Comparison of ENCODE assay signal across 20 cellular contexts in the genomic region with DNA sequence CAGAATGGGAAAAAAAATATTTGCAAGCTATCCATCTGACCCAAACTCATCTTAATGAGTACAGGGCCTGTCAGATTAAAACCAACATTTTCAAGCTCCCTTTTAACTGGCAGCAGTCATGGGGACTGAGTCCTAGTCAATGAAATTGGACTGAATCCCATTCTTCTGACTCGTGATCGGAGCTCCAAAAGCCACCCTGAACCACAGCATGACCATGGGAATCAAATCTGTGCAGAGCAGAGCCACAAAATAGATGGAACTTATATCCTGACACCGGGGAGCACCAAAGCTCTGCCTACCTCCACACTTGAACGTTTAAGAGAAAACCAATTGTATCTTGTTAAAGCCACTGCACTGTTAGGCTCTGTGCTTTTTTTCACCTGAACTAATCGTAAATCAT. TPM values are rescaled to one million over a fixed set of nuclear protein-coding genes. Genes with fewer than 3 reads are reported as not detected.
DNase-seq lines count a peak whose midpoint lies in the region; FAIRE-seq and TF ChIP-seq lines count a peak whose summit lies in the region.
"Had no signal": no experiment of that assay in that cellular context is flagged by ENCODE, and none has a peak within 500 bp of the region (broad histone marks: within the 10 kb centered on the region; RNA-seq: fewer than 3 reads in every experiment).

No MANE protein-coding gene starts in this region.

- H3K27me3 ChIP-seq in bronchial epithelial cell (ENCODE audit: control insufficient read depth, insufficient read depth, low read length) = no peaks in the 10 kb centered on the region
- H3K27me3 ChIP-seq: BLaER1 treated with 17β-estradiol and CSF1 and Interleukin-3, amounts not matched to agents 10 nM and 100 nM had no signal

- H3K27ac ChIP-seq in substantia nigra (ENCODE audit: low read depth, low read length, poor library complexity, severe bottlenecking) = peak overlapping the region; percentile 51
- H3K27ac ChIP-seq: BLaER1 treated with 17β-estradiol and CSF1 and Interleukin-3, amounts not matched to agents 10 nM and 100 nM had no signal

- H3K36me3 ChIP-seq in bronchial epithelial cell (ENCODE audit: control insufficient read depth, insufficient read depth, low read length) = no peaks in the 10 kb centered on the region
- H3K36me3 ChIP-seq: BLaER1 treated with 17β-estradiol and CSF1 and Interleukin-3, amounts not matched to agents 10 nM and 100 nM had no signal

- no peak for TF ChIP-seq CTCF in bronchial epithelial cell (IDR thresholded peaks at IDR 0.05; ENCODE audit: insufficient read depth, low read length, severe bottlenecking)

- FAIRE-seq in bronchial epithelial cell (lab: Jason Lieb, UNC) = no peak
- FAIRE-seq: GM12891, K562 had no signal

- H3K4me3 ChIP-seq in bronchial epithelial cell (ENCODE audit: low read depth, low read length) = no peak overlapping the region
- H3K4me3 ChIP-seq: BLaER1 treated with 17β-estradiol and CSF1 and Interleukin-3, amounts not matched to agents 10 nM and 100 nM; GM23338; K562 had no signal

- DNase-seq in M059J (ENCODE audit: low read depth) (peak; percentile 38), bronchial epithelial cell (ENCODE audit: low read depth) (peak; percentile 21), foreskin melanocyte (peak; percentile 18), substantia nigra (lab: John Stamatoyannopoulos, UW) (peak in 6 of 49 donors; percentile 6 to 33 (median 13)), NCI-H526 (lab: John Stamatoyannopoulos, UW) (no peak), HT-29 (ENCODE audit: low spot score) (no peak), islet precursor cell (no peak)
- DNase-seq in effector CD8-positive, alpha-beta T cell (lab: John Stamatoyannopoulos, UW) = no peak
- DNase-seq: CD8-positive, alpha-beta T cell; DMS53; MV-4-11; NCI-H1694 treated with DMSO at 0.1 percent for 48 hours; NCI-H2227 treated with DMSO at 0.1 percent for 48 hours; NCI-H524; RPMI8226; SHP77 treated with DMSO at 0.1 percent for 48 hours had no signal

RNA-seq across cellular contexts. Expression of a gene that starts 5.0 kb away (rescaled TPM):
- 17.7 and 22.9 TPM in 2 replicates for total RNA-seq in M059J (2014; rRNA removed; shearing (Covaris generic))
- total RNA-seq in bronchial epithelial cell = 8.4 and 13.2 TPM in 2 replicates
- 3.5 TPM in 2 replicates for total RNA-seq in HT-29 (2014; rRNA removed; shearing (Covaris generic))

Comparison
In these comparisons a context has a peak if more than half of its experiments do, and no peak if none do; other contexts are left out.
1. DNase-seq: peak in M059J (single experiment), bronchial epithelial cell (single experiment) and foreskin melanocyte (single experiment); none in effector CD8-positive, alpha-beta T cell (single experiment), NCI-H526 (0 of 2), HT-29 (single experiment) and islet precursor cell (single experiment).